ENCODE assay signal across 1 cellular context in genomic region chr2:148509703-148510036, GRCh38.
TF ChIP-seq lines count a peak whose summit lies in the region.

No MANE protein-coding gene starts in this region.

TF ChIP-seq in GM12878, 131 proteins besides CTCF, POLR2A, EP300 and RAD21:
- TF ChIP-seq ZBTB40 (IDR thresholded peaks at IDR 0.05; ENCODE audit: borderline replicate concordance) (no peak), EZH2 (IDR thresholded peaks at IDR 0.05; ENCODE audit: borderline replicate concordance, control insufficient read depth, low read depth, low read length) (no peak), FOXM1 (IDR thresholded peaks at IDR 0.05; ENCODE audit: low read depth, low read length) (0 out of 2 replicates have a peak, but pooled peaks have one; percentile 8), JUNB (IDR thresholded peaks at IDR 0.05) (0 out of 2 replicates have a peak, but pooled peaks have one; percentile 40), RAD51 (IDR thresholded peaks at IDR 0.05) (no peak)
